Comparison of ENCODE assay signal across 15 cellular contexts in the genomic region with DNA sequence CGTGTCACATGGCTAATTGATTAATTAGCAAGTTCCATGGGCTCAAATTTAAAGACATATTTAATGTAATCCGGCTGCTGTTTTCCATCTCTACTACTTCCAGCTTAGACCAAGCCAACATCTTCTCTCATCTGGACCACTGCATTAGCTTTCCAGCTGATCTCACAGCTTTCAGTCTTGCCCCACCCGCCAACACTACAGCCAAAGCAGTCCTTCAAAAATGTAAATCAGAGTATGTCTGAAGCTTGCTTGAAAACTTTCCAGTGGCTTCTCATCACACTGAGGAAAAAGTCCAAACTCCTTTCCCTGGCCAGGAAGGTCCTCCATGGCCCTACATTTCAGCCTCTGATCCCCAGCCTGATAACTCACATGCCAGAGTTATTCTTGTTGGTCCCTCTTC.
"Had no signal": no experiment of that assay in that cellular context is flagged by ENCODE, and none has a peak within 500 bp of the region (broad histone marks: within the 10 kb centered on the region; RNA-seq: fewer than 3 reads in every experiment).

No MANE protein-coding gene starts in this region.

- H3K4me3 ChIP-seq: right lobe of liver, spleen, suprapubic skin had no signal

- H3K9me3 Mint-ChIP-seq: effector memory CD8-positive, alpha-beta T cell; naive thymus-derived CD8-positive, alpha-beta T cell; stimulated activated naive B cell treated with anti-CD40 and anti-IgM and Interleukin-4, amounts not matched to agents 10 μg/mL and 1 μg/mL and 100 μg/mL, for 72 hours; T-helper 1 cell treated with Interleukin-12 subunit alpha and Interleukin-12 subunit beta and Interleukin-4 antibody, amounts not matched to agents 30 μg/mL and 1 μg/mL, for 36 hours had no signal

- DNase-seq: activated CD4-positive, CD25-positive, alpha-beta regulatory T cell; activated effector memory CD4-positive, alpha-beta T cell treated with anti-CD3 and anti-CD28 coated beads, Interleukin-2, amount 50 U/mL, for 16 hours; caudate nucleus; effector memory CD8-positive, alpha-beta T cell; hippocampal formation; kidney glomerular epithelial cell; naive thymus-derived CD8-positive, alpha-beta T cell; occipital lobe; right lobe of liver; spleen; stimulated activated CD4-positive, alpha-beta T cell treated with anti-CD3 and anti-CD28 coated beads, Interleukin-1b, Interleukin-23, amount 100 ng/mL, for 48 hours; stimulated activated naive B cell treated with anti-CD40 and anti-IgM and Interleukin-4, amounts not matched to agents 10 μg/mL and 1 μg/mL and 100 μg/mL, for 72 hours had no signal

- H3K27me3 Mint-ChIP-seq: effector memory CD8-positive, alpha-beta T cell; naive thymus-derived CD8-positive, alpha-beta T cell; progenitor cell of endocrine pancreas; stimulated activated naive B cell treated with anti-CD40 and anti-IgM and Interleukin-4, amounts not matched to agents 10 μg/mL and 1 μg/mL and 100 μg/mL, for 72 hours had no signal

- H3K4me3 Mint-ChIP-seq: effector memory CD8-positive, alpha-beta T cell; naive thymus-derived CD8-positive, alpha-beta T cell; stimulated activated naive B cell treated with anti-CD40 and anti-IgM and Interleukin-4, amounts not matched to agents 10 μg/mL and 1 μg/mL and 100 μg/mL, for 72 hours; T-helper 1 cell treated with Interleukin-12 subunit alpha and Interleukin-12 subunit beta and Interleukin-4 antibody, amounts not matched to agents 30 μg/mL and 1 μg/mL, for 36 hours had no signal

- H3K27ac Mint-ChIP-seq: progenitor cell of endocrine pancreas; stimulated activated naive B cell treated with anti-CD40 and anti-IgM and Interleukin-4, amounts not matched to agents 10 μg/mL and 1 μg/mL and 100 μg/mL, for 72 hours; T-helper 1 cell treated with Interleukin-12 subunit alpha and Interleukin-12 subunit beta and Interleukin-4 antibody, amounts not matched to agents 30 μg/mL and 1 μg/mL, for 36 hours had no signal

- H3K4me1 ChIP-seq: right lobe of liver, spleen had no signal

- H3K27ac ChIP-seq: right lobe of liver, spleen, suprapubic skin had no signal

- ATAC-seq: effector memory CD8-positive, alpha-beta T cell; naive thymus-derived CD8-positive, alpha-beta T cell; right lobe of liver; stimulated activated naive B cell treated with anti-CD40 and anti-IgM and Interleukin-4, amounts not matched to agents 10 μg/mL and 1 μg/mL and 100 μg/mL, for 72 hours had no signal

- H3K9me3 ChIP-seq: right lobe of liver, spleen, suprapubic skin had no signal

- H3K4me1 Mint-ChIP-seq: stimulated activated naive B cell treated with anti-CD40 and anti-IgM and Interleukin-4, amounts not matched to agents 10 μg/mL and 1 μg/mL and 100 μg/mL, for 72 hours had no signal

- H3K27me3 ChIP-seq: right lobe of liver, spleen, suprapubic skin had no signal
